Comparison of ENCODE assay signal across 15 cellular contexts in genomic region chr2:109498906-109499305, GRCh38.
ATAC-seq and TF ChIP-seq lines count a peak whose summit lies in the region.
"Had no signal": no experiment of that assay in that cellular context is flagged by ENCODE, and none has a peak within 500 bp of the region (broad histone marks: within the 10 kb centered on the region; RNA-seq: fewer than 3 reads in every experiment).

No MANE protein-coding gene starts in this region.

- H3K4me2 ChIP-seq in BLaER1 treated with 17β-estradiol and CSF1 and Interleukin-3, amounts not matched to agents 10 nM and 100 nM: peak overlapping the region; percentile 47 to 94 (median 79)
- H3K4me2 ChIP-seq: SK-N-SH had no signal

- peaks cover 19 to 78% (median 56%) of the 10 kb centered on the region in 11 experiments; a peak in 21 of 22 replicates for H3K36me3 ChIP-seq in BLaER1 treated with 17β-estradiol and CSF1 and Interleukin-3, amounts not matched to agents 10 nM and 100 nM
- H3K36me3 ChIP-seq: HAP-1, MG63 had no signal

- TF ChIP-seq CTCF in brain (conservative IDR thresholded peaks at IDR 0.05) (no peak), nephron (IDR thresholded peaks at IDR 0.05; ENCODE audit: unreplicated experiment in 3 of 3) (no peak)

- ATAC-seq in stimulated activated memory B cell treated with anti-CD40 and anti-IgM and Interleukin-4, amounts not matched to agents 10 μg/mL and 1 μg/mL and 100 μg/mL, for 72 hours: peak; percentile 22
- ATAC-seq in HG03045 (IDR thresholded peaks at IDR 0.05; ENCODE audit: unreplicated experiment) (no peak), HG02981 (IDR thresholded peaks at IDR 0.05; ENCODE audit: unreplicated experiment) (no peak), HG03135 (IDR thresholded peaks at IDR 0.05; ENCODE audit: unreplicated experiment) (no peak)

- H3K4me3 Mint-ChIP-seq in brain (no peak overlapping the region), nephron (no peak overlapping the region)
- no peak overlapping the region for H3K4me3 Mint-ChIP-seq in stimulated activated memory B cell treated with anti-CD40 and anti-IgM and Interleukin-4, amounts not matched to agents 10 μg/mL and 1 μg/mL and 100 μg/mL, for 72 hours
- H3K4me3 Mint-ChIP-seq: B cell; CD4-positive, alpha-beta T cell had no signal

- peaks cover 7 to 22% (median 13%) of the 10 kb centered on the region in 11 experiments; a peak in 20 of 22 replicates for H3K9me3 ChIP-seq in BLaER1 treated with 17β-estradiol and CSF1 and Interleukin-3, amounts not matched to agents 10 nM and 100 nM (replicated peaks in 1 of 11)
- H3K9me3 ChIP-seq: HAP-1, MG63, SK-N-SH had no signal

- no peaks in the 10 kb centered on the region for H3K27me3 Mint-ChIP-seq in brain
- no peaks in the 10 kb centered on the region for H3K27me3 Mint-ChIP-seq in nephron (ENCODE audit: low read depth)
- peaks cover 9% of the 10 kb centered on the region for H3K27me3 Mint-ChIP-seq in stimulated activated memory B cell treated with anti-CD40 and anti-IgM and Interleukin-4, amounts not matched to agents 10 μg/mL and 1 μg/mL and 100 μg/mL, for 72 hours
- H3K27me3 Mint-ChIP-seq: B cell; CD4-positive, alpha-beta T cell had no signal

- peaks cover 0 to 3% (median 0%) of the 10 kb centered on the region in 5 experiments for H3K9me3 Mint-ChIP-seq in brain
- H3K9me3 Mint-ChIP-seq in nephron: no peaks in the 10 kb centered on the region
- H3K9me3 Mint-ChIP-seq in stimulated activated memory B cell treated with anti-CD40 and anti-IgM and Interleukin-4, amounts not matched to agents 10 μg/mL and 1 μg/mL and 100 μg/mL, for 72 hours: no peaks in the 10 kb centered on the region
- H3K9me3 Mint-ChIP-seq: CD4-positive, alpha-beta T cell had no signal

- peaks cover 0 to 49% (median 26%) of the 10 kb centered on the region in 11 experiments; a peak in 13 of 22 replicates for H4K20me1 ChIP-seq in BLaER1 treated with 17β-estradiol and CSF1 and Interleukin-3, amounts not matched to agents 10 nM and 100 nM

- peaks cover 28 to 74% (median 61%) of the 10 kb centered on the region in 10 experiments for H3K4me1 ChIP-seq in BLaER1 treated with 17β-estradiol and CSF1 and Interleukin-3, amounts not matched to agents 10 nM and 100 nM
- H3K4me1 ChIP-seq: HAP-1 had no signal

- H3K9ac ChIP-seq in BLaER1 treated with 17β-estradiol and CSF1 and Interleukin-3, amounts not matched to agents 10 nM and 100 nM: peak overlapping the region in 8 of 11 experiments; percentile 21 to 62 (median 34); a peak in 12 of 22 replicates
- H3K9ac ChIP-seq: GM23248, SK-N-SH had no signal

- no peaks in the 10 kb centered on the region for H3K27me3 ChIP-seq in BLaER1 treated with 17β-estradiol and CSF1 and Interleukin-3, amounts not matched to agents 10 nM and 100 nM
- H3K27me3 ChIP-seq: MG63 had no signal

- H3K4me1 Mint-ChIP-seq in brain (peaks cover 46% of the 10 kb centered on the region), nephron (peaks cover 37% of the 10 kb centered on the region)
- no peaks in the 10 kb centered on the region for H3K4me1 Mint-ChIP-seq in stimulated activated memory B cell treated with anti-CD40 and anti-IgM and Interleukin-4, amounts not matched to agents 10 μg/mL and 1 μg/mL and 100 μg/mL, for 72 hours
- H3K4me1 Mint-ChIP-seq: B cell had no signal

- H3K36me3 Mint-ChIP-seq in brain (peaks cover 21% of the 10 kb centered on the region), nephron (ENCODE audit: low read depth) (no peaks in the 10 kb centered on the region)
- no peaks in the 10 kb centered on the region for H3K36me3 Mint-ChIP-seq in stimulated activated memory B cell treated with anti-CD40 and anti-IgM and Interleukin-4, amounts not matched to agents 10 μg/mL and 1 μg/mL and 100 μg/mL, for 72 hours

- H3K27ac ChIP-seq in BLaER1 treated with 17β-estradiol and CSF1 and Interleukin-3, amounts not matched to agents 10 nM and 100 nM: peak overlapping the region in 4 of 11 experiments; percentile 16 to 54 (median 42); a peak in 7 of 22 replicates
- H3K27ac ChIP-seq: GM23248, RWPE1 had no signal

- H3K27ac Mint-ChIP-seq in brain: peak overlapping the region in 4 of 5 experiments; percentile 31 to 91 (median 83)
- H3K27ac Mint-ChIP-seq in nephron: peak overlapping the region in 2 of 3 experiments; percentile 51 to 62
- no peak overlapping the region for H3K27ac Mint-ChIP-seq in stimulated activated memory B cell treated with anti-CD40 and anti-IgM and Interleukin-4, amounts not matched to agents 10 μg/mL and 1 μg/mL and 100 μg/mL, for 72 hours
- H3K27ac Mint-ChIP-seq: B cell; CD4-positive, alpha-beta T cell had no signal

- H3K4me3 ChIP-seq in BLaER1 treated with 17β-estradiol and CSF1 and Interleukin-3, amounts not matched to agents 10 nM and 100 nM: no peak overlapping the region
- H3K4me3 ChIP-seq: GM12878, GM23248, HAP-1, MG63 had no signal
